In the genomic region with DNA sequence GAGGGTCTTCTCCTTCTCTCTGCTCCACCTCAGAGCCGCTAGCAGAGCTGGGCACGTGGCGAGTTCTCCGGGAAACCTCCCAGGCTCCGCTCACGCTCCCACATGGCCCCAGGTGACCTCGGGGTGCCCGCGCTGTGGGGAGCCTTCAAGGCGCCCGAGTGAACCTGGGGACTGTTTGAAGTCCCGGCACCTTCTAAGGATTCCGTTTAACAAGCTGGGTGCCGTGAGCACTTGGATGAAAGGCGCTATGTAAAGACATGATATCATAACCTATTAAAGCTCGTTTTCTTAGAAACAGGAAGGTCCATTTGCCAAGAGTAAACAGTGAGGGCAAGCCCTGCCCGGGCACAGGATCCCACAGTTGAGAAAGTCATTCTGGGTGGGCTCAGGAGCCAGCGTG, we compare ENCODE assay signal across 33 cellular contexts. TPM values are rescaled to one million over a fixed set of nuclear protein-coding genes. Genes with fewer than 3 reads are reported as not detected.
A peak's percentile ranks its signal among the peaks of the same experiment; 100 is the strongest.
DNase-seq lines count a peak whose midpoint lies in the region; ATAC-seq, FAIRE-seq and TF ChIP-seq lines count a peak whose summit lies in the region.
"Had no signal": no experiment of that assay in that cellular context is flagged by ENCODE, and none has a peak within 500 bp of the region (broad histone marks: within the 10 kb centered on the region; RNA-seq: fewer than 3 reads in every experiment).

No MANE protein-coding gene starts in this region.

- H3K4me2 ChIP-seq in A549: peak overlapping the region; percentile 49
- H3K4me2 ChIP-seq: SK-N-SH had no signal

- H3K9me3 ChIP-seq in A549 (no peaks in the 10 kb centered on the region), psoas muscle (no peaks in the 10 kb centered on the region)
- H3K9me3 ChIP-seq: prostate gland, SK-N-SH, spleen, uterus had no signal

- no peak for TF ChIP-seq RAD21 in A549 (conservative IDR thresholded peaks at IDR 0.05 in 1 of 2, IDR thresholded peaks at IDR 0.05 in 1 of 2)

- H3K4me3 ChIP-seq in A549: no peak overlapping the region
- H3K4me3 ChIP-seq in LNCaP clone FGC (ENCODE audit: low read depth, low read length): no peak overlapping the region
- H3K4me3 ChIP-seq in psoas muscle: peak overlapping the region; percentile 39
- H3K4me3 ChIP-seq: dorsolateral prefrontal cortex, K562, prostate gland, spleen, uterus had no signal

- no peak for TF ChIP-seq EP300 in A549 (IDR thresholded peaks at IDR 0.05)

- no peak for FAIRE-seq in A549 (lab: Jason Lieb, UNC)
- FAIRE-seq: frontal cortex, K562, kidney had no signal

- no peaks in the 10 kb centered on the region for H3K27me3 ChIP-seq in psoas muscle (ENCODE audit: insufficient read depth in 3 of 3, low read length in 2 of 3)
- H3K27me3 ChIP-seq: uterus had no signal

- CTCF ChIA-PET in A549 (lab: Yijun Ruan, JAX): interaction anchor here (0.8 to 1.5 kb wide), 3 partner anchors 42 to 179 kb away, joined by 3 to 4 read pairs (median 3); no protein-coding TSS in a partner anchor

- H3K4me1 ChIP-seq in A549 (peaks cover 11% of the 10 kb centered on the region; the same call in 2 of the 3 replicates), psoas muscle (peaks cover 10% of the 10 kb centered on the region)
- H3K4me1 ChIP-seq: spleen, uterus had no signal

- POLR2A ChIA-PET in A549 (lab: Yijun Ruan, JAX): no interaction called here

- TF ChIP-seq POLR2A in A549 (IDR thresholded peaks at IDR 0.05; ENCODE audit: low read length): no peak

- DNase-seq in A549 (ENCODE audit: low read depth in 1 of 2, low spot score in 1 of 2) (peak in 1 of 2 experiments; percentile 24), LNCaP clone FGC (ENCODE audit: low read depth) (peak; percentile 74), left lobe of liver (ENCODE audit: low spot score) (no peak), psoas muscle (no peak), AG08395 (ENCODE audit: low spot score) (no peak), foreskin melanocyte (no peak), RPMI8226 (no peak)
- DNase-seq: ACHN; activated CD4-positive, CD25-positive, alpha-beta regulatory T cell; activated CD8-positive, alpha-beta T cell treated with anti-CD3 and anti-CD28 coated beads for 36 hours; activated T-cell treated with anti-CD3 and anti-CD28 coated beads, Interleukin-2, amount 50 U/mL, for 1 hour; DMS 273 treated with DMSO at 0.1 percent for 48 hours; dorsolateral prefrontal cortex; GDM1; kidney; mesenchymal stem cell; NCI-H2029; NCI-H510A; spleen; stimulated activated CD4-positive, alpha-beta T cell treated with anti-CD3 and anti-CD28 coated beads, Interleukin-4, amount 100 ng/mL, for 24 hours; stimulated activated naive CD8-positive, alpha-beta T cell treated with anti-CD3 and anti-CD28 coated beads, Interleukin-15, amount 100 ng/mL, for 72 hours; T-helper 9 cell; uterus had no signal

- H3K27ac ChIP-seq in A549: peak overlapping the region; percentile 6 to 52; a peak in 3 of 6 replicates
- H3K27ac ChIP-seq in psoas muscle: peak overlapping the region; percentile 64
- H3K27ac ChIP-seq: C4-2B, dorsolateral prefrontal cortex, epithelial cell of prostate, prostate gland, spleen, uterus had no signal

- intact Hi-C loops in psoas muscle (cut with DNase I): no loop called here

- TF ChIP-seq CTCF in A549 (IDR thresholded peaks at IDR 0.05) (no peak), LNCaP clone FGC (IDR thresholded peaks at IDR 0.05; ENCODE audit: control insufficient read depth, extremely low read depth, insufficient read depth) (no peak), psoas muscle (IDR thresholded peaks at IDR 0.05) (no peak)

- H3K36me3 ChIP-seq in psoas muscle (ENCODE audit: insufficient read depth in 1 of 2, low read depth in 1 of 2): no peaks in the 10 kb centered on the region
- H3K36me3 ChIP-seq: prostate gland, spleen, uterus had no signal

- WGBS in A549 (ENCODE audit: missing lambda C conversion rate): 37% methylated on average over 18 of the region's 18 CpGs
- 14 to 21% (median 17%) methylated on average over 15 to 18 of the region's 18 CpGs for WGBS in psoas muscle, 3 donors

- ATAC-seq in A549 (peak; percentile 13 to 36; a peak in 2 of 6 replicates), left lobe of liver (peak; percentile 37), psoas muscle (peak; percentile 39 to 92 (median 88)), HG03108 (IDR thresholded peaks at IDR 0.05; ENCODE audit: unreplicated experiment) (no peak)
- ATAC-seq: activated CD8-positive, alpha-beta T cell treated with anti-CD3 and anti-CD28 coated beads for 36 hours; K562; natural killer cell treated with Interleukin-12 subunit alpha and Interleukin-12 subunit beta and Interleukin-15 and Interleukin-18, amount 100 ng/mL, for 72 hours; stimulated activated naive CD8-positive, alpha-beta T cell treated with anti-CD3 and anti-CD28 coated beads, Interleukin-15, amount 100 ng/mL, for 72 hours had no signal

TF ChIP-seq in A549, 52 proteins besides CTCF, POLR2A, EP300 and RAD21:
- TF ChIP-seq MYC (IDR thresholded peaks at IDR 0.05; ENCODE audit: borderline replicate concordance, low read length) (no peak), SREBF2 (IDR thresholded peaks at IDR 0.05) (no peak), ZNF302 (CRISPR knock-in tag; IDR thresholded peaks at IDR 0.05) (no peak), PHF8 (IDR thresholded peaks at IDR 0.05; ENCODE audit: borderline replicate concordance, low read depth) (no peak), NPAS2 (CRISPR knock-in tag; IDR thresholded peaks at IDR 0.05; ENCODE audit: borderline replicate concordance) (no peak), KDM5A (IDR thresholded peaks at IDR 0.05) (no peak), ELK1 (IDR thresholded peaks at IDR 0.05; ENCODE audit: low read depth, low read length) (no peak), KDM1A (IDR thresholded peaks at IDR 0.05; ENCODE audit: low read depth) (no peak)
- TF ChIP-seq, protein P1, sequence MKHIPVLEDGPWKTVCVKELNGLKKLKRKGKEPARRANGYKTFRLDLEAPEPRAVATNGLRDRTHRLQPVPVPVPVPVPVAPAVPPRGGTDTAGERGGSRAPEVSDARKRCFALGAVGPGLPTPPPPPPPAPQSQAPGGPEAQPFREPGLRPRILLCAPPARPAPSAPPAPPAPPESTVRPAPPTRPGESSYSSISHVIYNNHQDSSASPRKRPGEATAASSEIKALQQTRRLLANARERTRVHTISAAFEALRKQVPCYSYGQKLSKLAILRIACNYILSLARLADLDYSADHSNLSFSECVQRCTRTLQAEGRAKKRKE (CRISPR knock-in tag; IDR thresholded peaks at IDR 0.05; ENCODE audit: low read depth): no peak
- TF ChIP-seq, protein P2, sequence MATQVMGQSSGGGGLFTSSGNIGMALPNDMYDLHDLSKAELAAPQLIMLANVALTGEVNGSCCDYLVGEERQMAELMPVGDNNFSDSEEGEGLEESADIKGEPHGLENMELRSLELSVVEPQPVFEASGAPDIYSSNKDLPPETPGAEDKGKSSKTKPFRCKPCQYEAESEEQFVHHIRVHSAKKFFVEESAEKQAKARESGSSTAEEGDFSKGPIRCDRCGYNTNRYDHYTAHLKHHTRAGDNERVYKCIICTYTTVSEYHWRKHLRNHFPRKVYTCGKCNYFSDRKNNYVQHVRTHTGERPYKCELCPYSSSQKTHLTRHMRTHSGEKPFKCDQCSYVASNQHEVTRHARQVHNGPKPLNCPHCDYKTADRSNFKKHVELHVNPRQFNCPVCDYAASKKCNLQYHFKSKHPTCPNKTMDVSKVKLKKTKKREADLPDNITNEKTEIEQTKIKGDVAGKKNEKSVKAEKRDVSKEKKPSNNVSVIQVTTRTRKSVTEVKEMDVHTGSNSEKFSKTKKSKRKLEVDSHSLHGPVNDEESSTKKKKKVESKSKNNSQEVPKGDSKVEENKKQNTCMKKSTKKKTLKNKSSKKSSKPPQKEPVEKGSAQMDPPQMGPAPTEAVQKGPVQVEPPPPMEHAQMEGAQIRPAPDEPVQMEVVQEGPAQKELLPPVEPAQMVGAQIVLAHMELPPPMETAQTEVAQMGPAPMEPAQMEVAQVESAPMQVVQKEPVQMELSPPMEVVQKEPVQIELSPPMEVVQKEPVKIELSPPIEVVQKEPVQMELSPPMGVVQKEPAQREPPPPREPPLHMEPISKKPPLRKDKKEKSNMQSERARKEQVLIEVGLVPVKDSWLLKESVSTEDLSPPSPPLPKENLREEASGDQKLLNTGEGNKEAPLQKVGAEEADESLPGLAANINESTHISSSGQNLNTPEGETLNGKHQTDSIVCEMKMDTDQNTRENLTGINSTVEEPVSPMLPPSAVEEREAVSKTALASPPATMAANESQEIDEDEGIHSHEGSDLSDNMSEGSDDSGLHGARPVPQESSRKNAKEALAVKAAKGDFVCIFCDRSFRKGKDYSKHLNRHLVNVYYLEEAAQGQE (IDR thresholded peaks at IDR 0.05): no peak

RNA-seq across cellular contexts. Expression of gene MYL10, which starts 15.8 kb away (rescaled TPM):
- polyA plus RNA-seq in A549 (2011; rRNA removed) (not detected in 2 replicates), A549 (2017; fragmentation: RNase III; extraction: RNeasy Plus Mini Kit Qiagen cat#74134 plus additional on column Dnase treatment) (not detected in 3 replicates), psoas muscle (1 to 10 TPM in 1 of 3 donors, under 1 TPM in 1, not detected in 1; 0.23 to 4.4 TPM)
- 0.11 TPM in 1 of 2 replicates, not detected in the other for polyA plus RNA-seq in A549 (2012; cell fraction: cytosol; rRNA removed)
- polyA plus RNA-seq in A549 (2012; cell fraction: nucleus; rRNA removed): not detected in 2 replicates
- not detected in 2 replicates for polyA minus RNA-seq in A549 (2011; rRNA and poly(A)+ RNA removed)
- total RNA-seq in left lobe of liver (not detected), psoas muscle (not detected)
- total RNA-seq: activated CD8-positive, alpha-beta T cell treated with anti-CD3 and anti-CD28 coated beads for 36 hours; cardiac septum; dorsolateral prefrontal cortex; frontal cortex; K562; kidney; natural killer cell treated with Interleukin-12 subunit alpha and Interleukin-12 subunit beta and Interleukin-15 and Interleukin-18, amount 100 ng/mL, for 72 hours; prostate gland; RPMI7951; spleen; uterus had no signal
- polyA plus RNA-seq: K562, SK-N-SH, spleen had no signal
